In genomic region chr20:47499053-47499452, GRCh38 we compare ENCODE assay signal across 1 cellular context.
TF ChIP-seq lines count a peak whose summit lies in the region.

No MANE protein-coding gene starts in this region.

TF ChIP-seq in HepG2, 621 proteins besides CTCF, POLR2A, EP300 and RAD21:
- TF ChIP-seq ZNF460 (CRISPR knock-in tag; IDR thresholded peaks at IDR 0.05; ENCODE audit: borderline replicate concordance) (peak; percentile 48; the same call in 1 of the 2 replicates), TBP (CRISPR knock-in tag; IDR thresholded peaks at IDR 0.05) (no peak)
